Comparison of ENCODE assay signal across 15 cellular contexts in the genomic region with DNA sequence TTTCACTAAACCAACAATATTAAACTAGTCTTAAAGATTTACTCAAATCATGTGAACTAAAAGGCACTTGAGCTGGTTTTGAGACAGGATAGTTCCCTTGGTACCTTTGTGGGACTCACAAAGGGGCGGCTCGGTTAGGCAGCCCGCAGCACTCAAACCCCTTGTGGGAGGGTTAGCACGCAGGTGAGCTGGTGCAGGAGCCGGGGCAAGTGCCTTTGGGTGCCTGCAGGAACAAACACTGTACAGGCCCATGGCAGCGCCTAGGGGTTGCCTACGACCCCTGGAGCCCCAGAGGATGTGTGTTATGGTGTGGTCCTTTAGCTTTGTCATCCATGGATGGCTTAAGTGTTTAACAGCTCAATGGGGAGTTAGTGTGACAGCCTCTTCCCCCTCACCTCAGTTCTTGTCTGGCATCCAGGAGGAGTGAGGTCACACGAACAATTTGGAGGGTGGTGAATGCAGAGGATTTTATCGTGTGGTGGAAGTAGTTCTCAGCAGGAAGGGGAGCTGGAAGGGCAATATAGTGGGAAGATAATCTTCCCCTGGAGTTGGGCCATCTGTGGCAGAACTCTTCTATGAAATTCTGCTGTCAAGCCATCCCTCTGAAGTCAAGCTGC.
"Had no signal": no experiment of that assay in that cellular context is flagged by ENCODE, and none has a peak within 500 bp of the region (broad histone marks: within the 10 kb centered on the region; RNA-seq: fewer than 3 reads in every experiment).

No MANE protein-coding gene starts in this region.

- H3K27ac ChIP-seq: brain microvascular endothelial cell, ovary, vagina, VCaP had no signal

- H3K4me3 ChIP-seq: ovary, thyroid gland, vagina had no signal

- H3K9me3 ChIP-seq: ovary, thyroid gland, vagina had no signal

- H3K36me3 ChIP-seq: brain microvascular endothelial cell, ovary, thyroid gland, vagina had no signal

- DNase-seq: activated CD4-positive, alpha-beta memory T cell treated with anti-CD3 and anti-CD28 coated beads, Interleukin-2, amount 10 ng/mL, durations not matched to agents 7 days and 5 days; activated CD4-positive, alpha-beta T cell treated with anti-CD3 and anti-CD28 coated beads for 36 hours; activated gamma-delta T cell; activated T-cell treated with anti-CD3 and anti-CD28 coated beads, Interleukin-2, amount 50 U/mL, for 48 hours; amygdala; brain microvascular endothelial cell; dermis blood vessel endothelial cell; endodermal cell; erythroblast; left colon; ovary; stimulated activated CD4-positive, alpha-beta T cell treated with anti-CD3 and anti-CD28 coated beads, Interleukin-4, amount 100 ng/mL, for 4 hours; thyroid gland had no signal

- H3K4me1 ChIP-seq: vagina had no signal

- H3K27me3 ChIP-seq: brain microvascular endothelial cell, ovary, thyroid gland, vagina had no signal

- ATAC-seq: activated CD4-positive, alpha-beta T cell treated with anti-CD3 and anti-CD28 coated beads for 36 hours; left colon had no signal
